ENCODE assay signal across 20 cellular contexts in genomic region chr11:121300313-121300971, GRCh38. TPM values are rescaled to one million over a fixed set of nuclear protein-coding genes. Genes with fewer than 3 reads are reported as not detected.
DNase-seq lines count a peak whose midpoint lies in the region; ATAC-seq and TF ChIP-seq lines count a peak whose summit lies in the region.
"Had no signal": no experiment of that assay in that cellular context is flagged by ENCODE, and none has a peak within 500 bp of the region (broad histone marks: within the 10 kb centered on the region; RNA-seq: fewer than 3 reads in every experiment).

No MANE protein-coding gene starts in this region.

- no peak overlapping the region for H3K9ac ChIP-seq in BLaER1 treated with 17β-estradiol and CSF1 and Interleukin-3, amounts not matched to agents 10 nM and 100 nM
- no peak overlapping the region for H3K9ac ChIP-seq in HUES64 (ENCODE audit: low read depth, low read length)

- peaks cover 25 to 49% (median 38%) of the 10 kb centered on the region in 11 experiments; a peak in 21 of 22 replicates for H3K36me3 ChIP-seq in BLaER1 treated with 17β-estradiol and CSF1 and Interleukin-3, amounts not matched to agents 10 nM and 100 nM
- H3K36me3 ChIP-seq in HUES64 (ENCODE audit: insufficient read depth, low read length), result peaks cover 42% of the 10 kb centered on the region
- peaks cover 20% of the 10 kb centered on the region for H3K36me3 ChIP-seq in lower lobe of right lung

- TF ChIP-seq CTCF in lower lobe of right lung (IDR thresholded peaks at IDR 0.05), result no peak

- WGBS in HUES64, result 94% methylated on average over 2 of the region's 2 CpGs

- peak overlapping the region in 6 of 11 experiments; percentile 1 to 38 (median 20); a peak in 8 of 22 replicates for H3K4me2 ChIP-seq in BLaER1 treated with 17β-estradiol and CSF1 and Interleukin-3, amounts not matched to agents 10 nM and 100 nM
- H3K4me2 ChIP-seq: smooth muscle cell had no signal

- intact Hi-C loops in lower lobe of right lung (cut with DNase I), result no loop called here

- H4K20me1 ChIP-seq in BLaER1 treated with 17β-estradiol and CSF1 and Interleukin-3, amounts not matched to agents 10 nM and 100 nM, result peaks cover 2 to 61% (median 24%) of the 10 kb centered on the region in 11 experiments; a peak in 15 of 22 replicates

- H3K27ac ChIP-seq in BLaER1 treated with 17β-estradiol and CSF1 and Interleukin-3, amounts not matched to agents 10 nM and 100 nM, result no peak overlapping the region
- H3K27ac ChIP-seq in HUES64 (ENCODE audit: low read depth, low read length) (peak overlapping the region; percentile 45), epithelial cell of prostate (peak overlapping the region; percentile 79), lower lobe of right lung (no peak overlapping the region)

- H3K4me3 ChIP-seq in BLaER1 treated with 17β-estradiol and CSF1 and Interleukin-3, amounts not matched to agents 10 nM and 100 nM, result no peak overlapping the region
- H3K4me3 ChIP-seq in HUES64 (ENCODE audit: low read length), result no peak overlapping the region
- no peak overlapping the region for H3K4me3 ChIP-seq in lower lobe of right lung
- H3K4me3 ChIP-seq: K562, smooth muscle cell had no signal

- peaks cover 0 to 11% (median 0%) of the 10 kb centered on the region in 11 experiments; a peak in 2 of 22 replicates for H3K9me3 ChIP-seq in BLaER1 treated with 17β-estradiol and CSF1 and Interleukin-3, amounts not matched to agents 10 nM and 100 nM (replicated peaks in 1 of 11)
- H3K9me3 ChIP-seq in HUES64 (ENCODE audit: insufficient read depth, low read depth, low read length), result peaks cover 3% of the 10 kb centered on the region; the same call in 1 of the 2 replicates
- no peaks in the 10 kb centered on the region for H3K9me3 ChIP-seq in lower lobe of right lung

- ATAC-seq in lower lobe of right lung, result peak; percentile 82 to 87
- ATAC-seq in GM19455 (IDR thresholded peaks at IDR 0.05; ENCODE audit: unreplicated experiment), result no peak
- ATAC-seq in GM18909 (IDR thresholded peaks at IDR 0.05; ENCODE audit: poor library complexity, unreplicated experiment), result no peak
- ATAC-seq: K562 had no signal

- peaks cover 0 to 21% (median 11%) of the 10 kb centered on the region in 10 experiments; a peak in 11 of 20 replicates for H3K4me1 ChIP-seq in BLaER1 treated with 17β-estradiol and CSF1 and Interleukin-3, amounts not matched to agents 10 nM and 100 nM
- peaks cover 54% of the 10 kb centered on the region for H3K4me1 ChIP-seq in HUES64 (ENCODE audit: insufficient read depth, low read length)
- H3K4me1 ChIP-seq in lower lobe of right lung, result peaks cover 12% of the 10 kb centered on the region

- no peaks in the 10 kb centered on the region for H3K27me3 ChIP-seq in BLaER1 treated with 17β-estradiol and CSF1 and Interleukin-3, amounts not matched to agents 10 nM and 100 nM
- H3K27me3 ChIP-seq in HUES64 (ENCODE audit: insufficient read depth, low read length) (no peaks in the 10 kb centered on the region), lower lobe of right lung (ENCODE audit: low read depth) (no peaks in the 10 kb centered on the region)

- no peak for DNase-seq in epithelial cell of prostate (ENCODE audit: low read depth, low spot score)
- peak; percentile 51 for DNase-seq in lower lobe of right lung
- no peak for DNase-seq in ureter (ENCODE audit: low spot score)
- DNase-seq in NCI-H226, result no peak
- DNase-seq: ACHN; activated CD4-positive, alpha-beta T cell treated with anti-CD3 and anti-CD28 coated beads, Interleukin-2, amount 50 U/mL, for 4 hours; erythroblast; H7; hypothalamus; NCI-H1930; NCI-H82; SHP77; stimulated activated naive CD4-positive, alpha-beta T cell; T-helper 9 cell had no signal

RNA-seq across cellular contexts. Expression of gene SC5D, which starts 7.9 kb away (rescaled TPM):
- polyA plus RNA-seq in HUES64 (2013, experiment 1 of 2), result 127 TPM
- 133 TPM for polyA plus RNA-seq in HUES64 (2013, experiment 2 of 2)
- total RNA-seq in lower lobe of right lung, result 56.0 TPM
- total RNA-seq in ureter, result 68.2 TPM

Comparison
In these comparisons a context has a peak if more than half of its experiments do, and no peak if none do; other contexts are left out.
1. H3K27ac ChIP-seq: peak in HUES64 (single experiment) and epithelial cell of prostate (single experiment); none in BLaER1 treated with 17β-estradiol and CSF1 and Interleukin-3, amounts not matched to agents 10 nM and 100 nM (0 of 11) and lower lobe of right lung (single experiment).
2. ATAC-seq: peak in lower lobe of right lung (2 of 2); none in GM19455 (single experiment) and GM18909 (single experiment).